In the genomic region with DNA sequence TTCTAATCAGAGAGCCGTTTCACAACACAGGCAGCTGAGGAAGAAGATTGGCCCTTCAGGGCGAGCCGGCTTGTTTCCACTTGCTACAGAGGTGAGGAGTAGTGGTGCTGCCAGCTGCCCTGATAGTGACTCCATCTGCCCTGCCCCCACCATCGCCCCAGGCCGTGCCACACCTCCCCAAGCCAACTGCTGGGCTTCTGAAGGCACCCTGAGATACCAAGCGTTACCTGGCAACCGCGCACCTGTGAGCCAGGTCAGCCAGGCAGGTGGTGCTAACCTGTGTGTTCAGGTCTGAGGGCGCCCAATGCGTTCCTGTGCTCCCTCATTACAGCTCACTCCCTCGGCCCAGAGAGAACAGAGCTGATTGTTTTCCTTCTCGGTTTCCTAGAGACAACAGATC, we compare ENCODE assay signal across 12 cellular contexts.
A peak's percentile ranks its signal among the peaks of the same experiment; 100 is the strongest.
DNase-seq lines count a peak whose midpoint lies in the region; ATAC-seq and TF ChIP-seq lines count a peak whose summit lies in the region.
"Had no signal": no experiment of that assay in that cellular context is flagged by ENCODE, and none has a peak within 500 bp of the region (broad histone marks: within the 10 kb centered on the region; RNA-seq: fewer than 3 reads in every experiment).

No MANE protein-coding gene starts in this region.

- peaks cover 5% of the 10 kb centered on the region for H3K4me1 Mint-ChIP-seq in neural progenitor cell
- H3K4me1 Mint-ChIP-seq: naive B cell had no signal

- TF ChIP-seq CTCF in foreskin keratinocyte (conservative IDR thresholded peaks at IDR 0.05) = peak; percentile 7
- TF ChIP-seq CTCF in thyroid gland (IDR thresholded peaks at IDR 0.05) = no peak
- no peak for TF ChIP-seq CTCF in neural progenitor cell (IDR thresholded peaks at IDR 0.05)

- intact Hi-C loops in thyroid gland (cut with DNase I) = no loop called here

- H3K9ac ChIP-seq in neural progenitor cell = no peak overlapping the region

- H3K36me3 Mint-ChIP-seq in neural progenitor cell = peaks cover 5% of the 10 kb centered on the region
- H3K36me3 Mint-ChIP-seq: naive B cell had no signal

- peak; percentile 10 for DNase-seq in NCI-H1092 (lab: John Stamatoyannopoulos, UW)
- no peak for DNase-seq in NCI-H1092 treated with DMSO at 0.1 percent for 48 hours (lab: John Stamatoyannopoulos, UW)
- peak; percentile 99 for DNase-seq in NCI-H526 (lab: John Stamatoyannopoulos, UW)
- peak; percentile 95 to 98 for DNase-seq in foreskin keratinocyte
- peak; percentile 13 to 65 for DNase-seq in thyroid gland
- no peak for DNase-seq in inferior parietal cortex (ENCODE audit: extremely low spot score)
- no peak for DNase-seq in HEK293T (ENCODE audit: extremely low spot score)
- no peak for DNase-seq in neural progenitor cell (ENCODE audit: low spot score)
- DNase-seq: naive B cell, NCI-H446, T-helper 1 cell had no signal

- H2AFZ ChIP-seq in neural progenitor cell (replicated peaks) = no peak overlapping the region

- no peak overlapping the region for H3K27ac ChIP-seq in foreskin keratinocyte
- no peak overlapping the region for H3K27ac ChIP-seq in thyroid gland
- H3K27ac ChIP-seq in neural progenitor cell = no peak overlapping the region
- H3K27ac ChIP-seq: 22Rv1 had no signal

- H3K27ac Mint-ChIP-seq in neural progenitor cell = no peak overlapping the region
- H3K27ac Mint-ChIP-seq: naive B cell had no signal

- no peaks in the 10 kb centered on the region for H3F3A ChIP-seq in neural progenitor cell (ENCODE audit: low read depth)

- POLR2A ChIA-PET in HEK293T (lab: Yijun Ruan, JAX) = no interaction called here

- peaks cover 19% of the 10 kb centered on the region for H3K9me3 Mint-ChIP-seq in neural progenitor cell

- H3K27me3 Mint-ChIP-seq in neural progenitor cell (ENCODE audit: insufficient read depth, low read depth) = peaks cover 7% of the 10 kb centered on the region
- H3K27me3 Mint-ChIP-seq: naive B cell had no signal

- H4K20me1 ChIP-seq in neural progenitor cell (ENCODE audit: low read depth) = no peaks in the 10 kb centered on the region

- WGBS in thyroid gland, 2 donors = 63 to 75% methylated on average over 12 of the region's 12 CpGs

- peak; percentile 97 for ATAC-seq in foreskin keratinocyte

- H3K27me3 ChIP-seq in foreskin keratinocyte (peaks cover 5% of the 10 kb centered on the region), thyroid gland (no peaks in the 10 kb centered on the region), neural progenitor cell (no peaks in the 10 kb centered on the region)

- H3K9me3 ChIP-seq in thyroid gland (no peaks in the 10 kb centered on the region), neural progenitor cell (ENCODE audit: low read depth) (peaks cover 4% of the 10 kb centered on the region)

- no peak overlapping the region for H3K4me3 Mint-ChIP-seq in neural progenitor cell
- H3K4me3 Mint-ChIP-seq: naive B cell had no signal

- H3K4me3 ChIP-seq in thyroid gland (replicated peaks in 1 of 3) (no peak overlapping the region), neural progenitor cell (no peak overlapping the region)

- H3K36me3 ChIP-seq in thyroid gland (no peaks in the 10 kb centered on the region), neural progenitor cell (no peaks in the 10 kb centered on the region)

- no peaks in the 10 kb centered on the region for H3K79me2 ChIP-seq in neural progenitor cell (ENCODE audit: low read depth)

- H3K4me1 ChIP-seq in foreskin keratinocyte = peaks cover 15% of the 10 kb centered on the region
- H3K4me1 ChIP-seq in thyroid gland = peaks cover 0 to 6% of the 10 kb centered on the region in 2 donors
- no peaks in the 10 kb centered on the region for H3K4me1 ChIP-seq in neural progenitor cell

- CTCF ChIA-PET in HEK293T (lab: Yijun Ruan, JAX) = no interaction called here

- no peak overlapping the region for H3K4me2 ChIP-seq in neural progenitor cell

- TF ChIP-seq POLR2A in thyroid gland (IDR thresholded peaks at IDR 0.05) = no peak

TF ChIP-seq in HEK293T, 16 proteins besides CTCF, POLR2A, EP300 and RAD21:
- TF ChIP-seq NFRKB (IDR thresholded peaks at IDR 0.05) = no peak

Comparison
In these comparisons a context has a peak if more than half of its experiments do, and no peak if none do; other contexts are left out.
1. DNase-seq: peak in NCI-H1092 (single experiment), NCI-H526 (2 of 2), foreskin keratinocyte (2 of 2) and thyroid gland (2 of 2); none in NCI-H1092 treated with DMSO at 0.1 percent for 48 hours (single experiment), inferior parietal cortex (single experiment), HEK293T (single experiment) and neural progenitor cell (single experiment).